1 cellular context compared by ENCODE assay signal in genomic region chr3:51538459-51539290, GRCh38.
TF ChIP-seq lines count a peak whose summit lies in the region.

RAD54L2 (plus strand) TSS chr3:51538719; CDS start chr3:51590421, 51,702 bp downstream.

TF ChIP-seq in HepG2, 621 proteins besides CTCF, POLR2A, EP300 and RAD21 (continued from another document and continues in another):
- TF ChIP-seq ZNF567 (CRISPR knock-in tag; IDR thresholded peaks at IDR 0.05; ENCODE audit: borderline replicate concordance) (no peak), HNF1A (IDR thresholded peaks at IDR 0.05; ENCODE audit: low read depth) (no peak), HNF1A (CRISPR knock-in tag; IDR thresholded peaks at IDR 0.05; ENCODE audit: borderline replicate concordance) (peak; percentile 84), SNRNP70 (IDR thresholded peaks at IDR 0.05; ENCODE audit: low read depth, low read length) (no peak), TFE3 (CRISPR knock-in tag; IDR thresholded peaks at IDR 0.05) (peak; percentile 71; the same call in 1 of the 2 replicates), NRL (CRISPR knock-in tag; IDR thresholded peaks at IDR 0.05; ENCODE audit: borderline replicate concordance) (no peak; the same call in 1 of the 2 replicates), U2AF1 (optimal IDR thresholded peaks at IDR 0.05; ENCODE audit: low read depth, low read length) (peak; percentile 61), HIC2 (CRISPR knock-in tag; IDR thresholded peaks at IDR 0.05; ENCODE audit: low read depth) (no peak; the same call in 1 of the 2 replicates), TSC22D2 (CRISPR knock-in tag; IDR thresholded peaks at IDR 0.05; ENCODE audit: borderline replicate concordance) (peak; percentile 82; the same call in 1 of the 2 replicates), MAZ (IDR thresholded peaks at IDR 0.05; ENCODE audit: borderline replicate concordance, low read depth, low read length) (peak; percentile 67; the same call in 1 of the 2 replicates), MAZ (CRISPR knock-in tag; IDR thresholded peaks at IDR 0.05; ENCODE audit: low read depth) (peak; percentile 94), CREB3 (CRISPR knock-in tag; IDR thresholded peaks at IDR 0.05) (peak; percentile 84; the same call in 1 of the 2 replicates), MTA1 (CRISPR knock-in tag; IDR thresholded peaks at IDR 0.05; ENCODE audit: borderline replicate concordance) (peak; percentile 85; the same call in 1 of the 2 replicates), DNMT3B (CRISPR knock-in tag; conservative IDR thresholded peaks at IDR 0.05) (0 out of 2 replicates have a peak, but pooled peaks have one; percentile 36), MTF1 (CRISPR knock-in tag; IDR thresholded peaks at IDR 0.05) (no peak; the same call in 1 of the 2 replicates), ATF7-NPFF (CRISPR knock-in tag; IDR thresholded peaks at IDR 0.05; ENCODE audit: low read depth) (peak; percentile 82), SRSF4 (IDR thresholded peaks at IDR 0.05; ENCODE audit: low read depth, low read length, poor library complexity, severe bottlenecking) (no peak), RBM39 (IDR thresholded peaks at IDR 0.05; ENCODE audit: low read depth, low read length, poor library complexity, severe bottlenecking) (no peak), DMAP1 (CRISPR knock-in tag; IDR thresholded peaks at IDR 0.05) (peak; percentile 86), KDM4B (CRISPR knock-in tag; IDR thresholded peaks at IDR 0.05) (peak; percentile 90), PLRG1 (conservative IDR thresholded peaks at IDR 0.05) (no peak), ZNF317 (CRISPR knock-in tag; IDR thresholded peaks at IDR 0.05) (no peak), CHCHD3 (CRISPR knock-in tag; IDR thresholded peaks at IDR 0.05) (no peak), ZNF260 (CRISPR knock-in tag; IDR thresholded peaks at IDR 0.05; ENCODE audit: borderline replicate concordance, low read depth) (0 out of 2 replicates have a peak, but pooled peaks have one; percentile 63), ZNF781 (CRISPR knock-in tag; IDR thresholded peaks at IDR 0.05; ENCODE audit: borderline replicate concordance, not compliant biosample characterization) (no peak), ZNF20 (CRISPR knock-in tag; IDR thresholded peaks at IDR 0.05) (no peak), ZNF740 (CRISPR knock-in tag; IDR thresholded peaks at IDR 0.05) (peak; percentile 74), FOXJ3 (CRISPR knock-in tag; IDR thresholded peaks at IDR 0.05; ENCODE audit: borderline replicate concordance) (no peak), EHMT2 (IDR thresholded peaks at IDR 0.05; ENCODE audit: borderline replicate concordance, low read depth, low read length) (no peak), ZFYVE20 (CRISPR knock-in tag; IDR thresholded peaks at IDR 0.05; ENCODE audit: borderline replicate concordance, low read depth) (no peak; the same call in 1 of the 2 replicates), ZNF24 (IDR thresholded peaks at IDR 0.05) (peak; percentile 83), ZNF550 (CRISPR knock-in tag; IDR thresholded peaks at IDR 0.05; ENCODE audit: borderline replicate concordance) (peak; percentile 94; the same call in 1 of the 2 replicates), ZKSCAN1 (IDR thresholded peaks at IDR 0.05; ENCODE audit: low read length) (peak; percentile 73; the same call in 1 of the 2 replicates), HNF4G (IDR thresholded peaks at IDR 0.05; ENCODE audit: borderline replicate concordance, low read depth, low read length) (peak; percentile 50; the same call in 1 of the 2 replicates), HNF4G (CRISPR knock-in tag; IDR thresholded peaks at IDR 0.05; ENCODE audit: borderline replicate concordance, low read depth) (peak; percentile 66; the same call in 1 of the 2 replicates), ATF2 (CRISPR knock-in tag; IDR thresholded peaks at IDR 0.05) (peak; percentile 87), TARDBP (CRISPR knock-in tag; IDR thresholded peaks at IDR 0.05) (peak; percentile 98), ZNF605 (CRISPR knock-in tag; IDR thresholded peaks at IDR 0.05) (peak; percentile 80; the same call in 1 of the 2 replicates), ZNF788 (CRISPR knock-in tag; IDR thresholded peaks at IDR 0.05; ENCODE audit: borderline replicate concordance) (peak; percentile 99), SIN3A (IDR thresholded peaks at IDR 0.05; ENCODE audit: borderline replicate concordance, low read depth, low read length) (peak; percentile 62; the same call in 1 of the 2 replicates), TBX3 (IDR thresholded peaks at IDR 0.05; ENCODE audit: borderline replicate concordance) (no peak), ZBTB10 (CRISPR knock-in tag; IDR thresholded peaks at IDR 0.05; ENCODE audit: borderline replicate concordance) (no peak; the same call in 1 of the 2 replicates), PHF20 (CRISPR knock-in tag; IDR thresholded peaks at IDR 0.05) (peak; percentile 95), ZNF691 (CRISPR knock-in tag; IDR thresholded peaks at IDR 0.05; ENCODE audit: borderline replicate concordance, low read depth) (peak; percentile 96), EZH2 (conservative IDR thresholded peaks at IDR 0.05; ENCODE audit: low read depth, low read length) (no peak), HOXD1 (CRISPR knock-in tag; IDR thresholded peaks at IDR 0.05) (peak; percentile 95), ATF3 (CRISPR knock-in tag; IDR thresholded peaks at IDR 0.05) (peak; percentile 81)
